Comparison of ENCODE assay signal across 1 cellular context in the genomic region with DNA sequence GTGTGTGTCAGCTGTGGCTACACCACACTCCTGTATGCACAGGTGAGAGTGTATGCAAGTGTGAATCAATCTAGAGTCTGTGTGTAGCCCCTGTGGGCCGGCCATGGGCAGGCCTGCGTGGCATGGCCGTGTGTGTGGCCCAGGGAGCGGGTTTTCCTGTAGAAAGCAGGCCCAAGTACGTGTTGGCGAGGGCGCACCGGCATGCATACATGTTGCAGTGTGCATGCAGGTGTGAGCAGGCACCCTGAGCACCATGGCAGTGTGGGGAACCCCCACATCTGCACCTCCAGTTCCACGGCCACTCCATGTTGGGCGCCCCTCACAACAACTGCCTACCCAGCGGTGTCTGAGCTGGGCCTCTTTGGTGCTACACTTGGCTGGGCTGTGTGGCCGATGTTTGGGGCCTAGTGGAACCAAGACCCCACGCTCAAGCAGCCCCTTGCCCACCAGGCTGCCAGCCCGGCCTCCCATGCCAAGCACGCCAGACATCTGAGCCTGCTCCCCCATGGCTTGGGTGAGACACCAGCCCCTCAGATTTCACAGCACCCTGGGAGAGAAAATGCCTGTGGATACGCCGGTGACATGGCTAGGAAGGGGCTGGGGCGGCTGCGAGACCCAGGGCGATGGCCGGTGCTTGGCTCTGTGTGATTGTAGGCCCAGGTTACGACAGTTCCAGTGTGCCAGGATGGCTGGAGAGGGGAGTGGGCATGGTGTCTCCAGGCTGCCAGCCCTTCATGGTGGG.
TF ChIP-seq lines count a peak whose summit lies in the region.

No MANE protein-coding gene starts in this region.

TF ChIP-seq in GM23338, 12 proteins besides CTCF, POLR2A, EP300 and RAD21:
- TF ChIP-seq, protein P1, sequence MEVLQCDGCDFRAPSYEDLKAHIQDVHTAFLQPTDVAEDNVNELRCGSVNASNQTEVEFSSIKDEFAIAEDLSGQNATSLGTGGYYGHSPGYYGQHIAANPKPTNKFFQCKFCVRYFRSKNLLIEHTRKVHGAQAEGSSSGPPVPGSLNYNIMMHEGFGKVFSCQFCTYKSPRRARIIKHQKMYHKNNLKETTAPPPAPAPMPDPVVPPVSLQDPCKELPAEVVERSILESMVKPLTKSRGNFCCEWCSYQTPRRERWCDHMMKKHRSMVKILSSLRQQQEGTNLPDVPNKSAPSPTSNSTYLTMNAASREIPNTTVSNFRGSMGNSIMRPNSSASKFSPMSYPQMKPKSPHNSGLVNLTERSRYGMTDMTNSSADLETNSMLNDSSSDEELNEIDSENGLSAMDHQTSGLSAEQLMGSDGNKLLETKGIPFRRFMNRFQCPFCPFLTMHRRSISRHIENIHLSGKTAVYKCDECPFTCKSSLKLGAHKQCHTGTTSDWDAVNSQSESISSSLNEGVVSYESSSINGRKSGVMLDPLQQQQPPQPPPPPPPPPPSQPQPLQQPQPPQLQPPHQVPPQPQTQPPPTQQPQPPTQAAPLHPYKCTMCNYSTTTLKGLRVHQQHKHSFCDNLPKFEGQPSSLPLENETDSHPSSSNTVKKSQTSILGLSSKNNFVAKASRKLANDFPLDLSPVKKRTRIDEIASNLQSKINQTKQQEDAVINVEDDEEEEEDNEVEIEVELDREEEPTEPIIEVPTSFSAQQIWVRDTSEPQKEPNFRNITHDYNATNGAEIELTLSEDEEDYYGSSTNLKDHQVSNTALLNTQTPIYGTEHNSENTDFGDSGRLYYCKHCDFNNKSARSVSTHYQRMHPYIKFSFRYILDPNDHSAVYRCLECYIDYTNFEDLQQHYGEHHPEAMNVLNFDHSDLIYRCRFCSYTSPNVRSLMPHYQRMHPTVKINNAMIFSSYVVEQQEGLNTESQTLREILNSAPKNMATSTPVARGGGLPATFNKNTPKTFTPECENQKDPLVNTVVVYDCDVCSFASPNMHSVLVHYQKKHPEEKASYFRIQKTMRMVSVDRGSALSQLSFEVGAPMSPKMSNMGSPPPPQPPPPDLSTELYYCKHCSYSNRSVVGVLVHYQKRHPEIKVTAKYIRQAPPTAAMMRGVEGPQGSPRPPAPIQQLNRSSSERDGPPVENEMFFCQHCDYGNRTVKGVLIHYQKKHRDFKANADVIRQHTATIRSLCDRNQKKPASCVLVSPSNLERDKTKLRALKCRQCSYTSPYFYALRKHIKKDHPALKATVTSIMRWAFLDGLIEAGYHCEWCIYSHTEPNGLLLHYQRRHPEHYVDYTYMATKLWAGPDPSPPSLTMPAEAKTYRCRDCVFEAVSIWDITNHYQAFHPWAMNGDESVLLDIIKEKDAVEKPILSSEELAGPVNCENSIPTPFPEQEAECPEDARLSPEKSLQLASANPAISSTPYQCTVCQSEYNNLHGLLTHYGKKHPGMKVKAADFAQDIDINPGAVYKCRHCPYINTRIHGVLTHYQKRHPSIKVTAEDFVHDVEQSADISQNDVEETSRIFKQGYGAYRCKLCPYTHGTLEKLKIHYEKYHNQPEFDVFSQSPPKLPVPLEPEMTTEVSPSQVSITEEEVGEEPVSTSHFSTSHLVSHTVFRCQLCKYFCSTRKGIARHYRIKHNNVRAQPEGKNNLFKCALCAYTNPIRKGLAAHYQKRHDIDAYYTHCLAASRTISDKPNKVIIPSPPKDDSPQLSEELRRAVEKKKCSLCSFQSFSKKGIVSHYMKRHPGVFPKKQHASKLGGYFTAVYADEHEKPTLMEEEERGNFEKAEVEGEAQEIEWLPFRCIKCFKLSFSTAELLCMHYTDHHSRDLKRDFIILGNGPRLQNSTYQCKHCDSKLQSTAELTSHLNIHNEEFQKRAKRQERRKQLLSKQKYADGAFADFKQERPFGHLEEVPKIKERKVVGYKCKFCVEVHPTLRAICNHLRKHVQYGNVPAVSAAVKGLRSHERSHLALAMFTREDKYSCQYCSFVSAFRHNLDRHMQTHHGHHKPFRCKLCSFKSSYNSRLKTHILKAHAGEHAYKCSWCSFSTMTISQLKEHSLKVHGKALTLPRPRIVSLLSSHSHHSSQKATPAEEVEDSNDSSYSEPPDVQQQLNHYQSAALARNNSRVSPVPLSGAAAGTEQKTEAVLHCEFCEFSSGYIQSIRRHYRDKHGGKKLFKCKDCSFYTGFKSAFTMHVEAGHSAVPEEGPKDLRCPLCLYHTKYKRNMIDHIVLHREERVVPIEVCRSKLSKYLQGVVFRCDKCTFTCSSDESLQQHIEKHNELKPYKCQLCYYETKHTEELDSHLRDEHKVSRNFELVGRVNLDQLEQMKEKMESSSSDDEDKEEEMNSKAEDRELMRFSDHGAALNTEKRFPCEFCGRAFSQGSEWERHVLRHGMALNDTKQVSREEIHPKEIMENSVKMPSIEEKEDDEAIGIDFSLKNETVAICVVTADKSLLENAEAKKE (CRISPR knock-in tag; IDR thresholded peaks at IDR 0.05): no peak
